1 cellular context compared by ENCODE assay signal in genomic region chr11:69905611-69906452, GRCh38.
TF ChIP-seq lines count a peak whose summit lies in the region.

No MANE protein-coding gene starts in this region.

TF ChIP-seq in K562, 482 proteins besides CTCF, POLR2A, EP300 and RAD21 (continued from another document and continues in another):
- TF ChIP-seq AFF1 (IDR thresholded peaks at IDR 0.05; ENCODE audit: low read depth in 1 of 2, partially characterized antibody in 2 of 2) (no peak), ZNF561 (CRISPR knock-in tag; conservative IDR thresholded peaks at IDR 0.05) (no peak), CTBP1 (IDR thresholded peaks at IDR 0.05; ENCODE audit: borderline replicate concordance) (peak; percentile 64; the same call in 1 of the 2 replicates), ZBTB1 (CRISPR knock-in tag; IDR thresholded peaks at IDR 0.05; ENCODE audit: borderline replicate concordance, low read depth) (no peak), TOE1 (IDR thresholded peaks at IDR 0.05; ENCODE audit: borderline replicate concordance) (0 out of 2 replicates have a peak, but pooled peaks have one; percentile 33), TOE1 (CRISPR knock-in tag; IDR thresholded peaks at IDR 0.05; ENCODE audit: borderline replicate concordance, low read depth) (no peak), ZNF3 (CRISPR knock-in tag; IDR thresholded peaks at IDR 0.05) (no peak), E2F8 (IDR thresholded peaks at IDR 0.05; ENCODE audit: low read depth, partially characterized antibody) (no peak), SFPQ (IDR thresholded peaks at IDR 0.05; ENCODE audit: low read depth, low read length) (no peak), ARID3A (IDR thresholded peaks at IDR 0.05; ENCODE audit: borderline replicate concordance, low read depth, low read length) (no peak), RBM22 (IDR thresholded peaks at IDR 0.05; ENCODE audit: low read depth, low read length, poor library complexity, severe bottlenecking) (no peak), SMARCA5 (IDR thresholded peaks at IDR 0.05) (no peak), POLR3G (IDR thresholded peaks at IDR 0.05; ENCODE audit: extremely low read depth, insufficient read length, insufficient replicate concordance) (no peak), SIX5 (IDR thresholded peaks at IDR 0.05; ENCODE audit: borderline replicate concordance in 1 of 2, insufficient read depth in 1 of 2, low read depth in 1 of 2, low read length in 2 of 2) (no peak), EZH2 (IDR thresholded peaks at IDR 0.05; ENCODE audit: borderline replicate concordance, low read depth, low read length) (no peak), RFX5 (IDR thresholded peaks at IDR 0.05; ENCODE audit: low read depth, low read length) (no peak), NRF1 (conservative IDR thresholded peaks at IDR 0.05 in 1 of 2, IDR thresholded peaks at IDR 0.05 in 1 of 2) (no peak), ZNF699 (CRISPR knock-in tag; IDR thresholded peaks at IDR 0.05; ENCODE audit: insufficient replicate concordance) (no peak), PKNOX1 (IDR thresholded peaks at IDR 0.05) (no peak), SMARCB1 (IDR thresholded peaks at IDR 0.05; ENCODE audit: insufficient read length, low read depth) (no peak), ZBTB8A (IDR thresholded peaks at IDR 0.05; ENCODE audit: partially characterized antibody) (no peak), RCOR1 (IDR thresholded peaks at IDR 0.05; ENCODE audit: borderline replicate concordance in 1 of 2, low read depth in 2 of 2, low read length in 2 of 2) (peak; percentile 80 to 98; a peak in 3 of 4 replicates), EWSR1 (IDR thresholded peaks at IDR 0.05; ENCODE audit: borderline replicate concordance, low read depth, partially characterized antibody) (no peak), DNMT1 (IDR thresholded peaks at IDR 0.05) (no peak), CBFA2T2 (conservative IDR thresholded peaks at IDR 0.05) (peak; percentile 96), RREB1 (CRISPR knock-in tag; IDR thresholded peaks at IDR 0.05) (no peak)
